ENCODE assay signal across 10 cellular contexts in the genomic region with DNA sequence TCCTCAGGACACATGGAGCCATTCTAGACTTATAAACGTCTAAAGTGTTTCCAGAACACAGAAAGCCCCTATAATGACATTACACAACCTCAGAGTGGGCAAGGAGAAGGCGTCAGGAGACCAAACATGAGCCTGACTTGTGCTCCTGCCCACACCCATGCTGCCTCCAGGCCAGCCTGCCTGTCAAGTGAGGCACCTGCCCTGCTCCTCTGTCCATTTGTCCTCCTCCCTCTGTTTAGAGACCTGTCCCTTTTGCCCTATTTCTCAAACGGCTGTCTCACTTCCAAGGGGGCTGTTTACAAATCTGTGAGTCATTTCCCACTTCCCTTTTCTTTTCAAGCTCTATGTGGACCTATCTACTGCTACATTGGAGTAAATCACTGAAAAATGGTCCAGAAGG. TPM values are rescaled to one million over a fixed set of nuclear protein-coding genes. Genes with fewer than 3 reads are reported as not detected.
A peak's percentile ranks its signal among the peaks of the same experiment; 100 is the strongest.
DNase-seq lines count a peak whose midpoint lies in the region; ATAC-seq, FAIRE-seq and TF ChIP-seq lines count a peak whose summit lies in the region.
"Had no signal": no experiment of that assay in that cellular context is flagged by ENCODE, and none has a peak within 500 bp of the region (broad histone marks: within the 10 kb centered on the region; RNA-seq: fewer than 3 reads in every experiment).

No MANE protein-coding gene starts in this region.

- 33 to 35% methylated on average over 3 of the region's 3 CpGs for WGBS in esophagus squamous epithelium, 2 donors
- WGBS in adrenal gland, 4 donors, result 51 to 58% (median 57%) methylated on average over 3 of the region's 3 CpGs

- intact Hi-C loops in Calu3 (cut with micrococcal nuclease; ENCODE audit: unreplicated experiment) (no loop called here), esophagus squamous epithelium (cut with DNase I) (no loop called here), adrenal gland (cut with DNase I) (no loop called here)

- H3K4me3 ChIP-seq in esophagus squamous epithelium (no peak overlapping the region), adrenal gland (no peak overlapping the region)
- H3K4me3 ChIP-seq: heart left ventricle had no signal

- no TSS peak for BruUV-seq in Calu3 (replicated peaks; lab: Mats Ljungman, UMichigan)

- H3K27ac ChIP-seq in esophagus squamous epithelium (no peak overlapping the region), adrenal gland (no peak overlapping the region)

- peaks cover 4 to 59% (median 4%) of the 10 kb centered on the region in 3 donors for H3K36me3 ChIP-seq in esophagus squamous epithelium
- H3K36me3 ChIP-seq in adrenal gland (replicated peaks in 1 of 2), result peaks cover 0 to 7% of the 10 kb centered on the region in 2 donors

- no peak for FAIRE-seq in frontal cortex (lab: Jason Lieb, UNC)

- ATAC-seq in GM21717 (IDR thresholded peaks at IDR 0.05; ENCODE audit: unreplicated experiment), result peak; percentile 70

- H3K9me3 Mint-ChIP-seq in Calu3 (ENCODE audit: low read depth, unreplicated experiment), result no peaks in the 10 kb centered on the region

- no peak overlapping the region for H3K27ac Mint-ChIP-seq in Calu3 (ENCODE audit: unreplicated experiment)

- TF ChIP-seq CTCF in Calu3 (IDR thresholded peaks at IDR 0.05; ENCODE audit: unreplicated experiment) (no peak), esophagus squamous epithelium (IDR thresholded peaks at IDR 0.05) (no peak), adrenal gland (IDR thresholded peaks at IDR 0.05) (no peak)

- no peaks in the 10 kb centered on the region for H3K27me3 Mint-ChIP-seq in Calu3 (ENCODE audit: unreplicated experiment)

- H3K4me1 ChIP-seq in esophagus squamous epithelium (peaks cover 3 to 64% (median 5%) of the 10 kb centered on the region in 3 donors), adrenal gland (replicated peaks in 1 of 2) (peaks cover 0 to 10% of the 10 kb centered on the region in 2 donors)

- H3K36me3 Mint-ChIP-seq in Calu3 (ENCODE audit: insufficient read depth, unreplicated experiment), result no peaks in the 10 kb centered on the region

- peaks cover 33% of the 10 kb centered on the region for H3K4me1 Mint-ChIP-seq in Calu3 (ENCODE audit: low read depth, unreplicated experiment)

- DNase-seq in Calu3 (peak; percentile 38), NCI-H69 (lab: John Stamatoyannopoulos, UW) (peak; percentile 20), globus pallidus (ENCODE audit: low spot score) (peak; percentile 11), frontal cortex (ENCODE audit: low spot score in 2 of 2) (no peak), esophagus squamous epithelium (lab: John Stamatoyannopoulos, UW) (no peak), adrenal gland (no peak), hypothalamus (lab: John Stamatoyannopoulos, UW) (no peak)
- DNase-seq: DMS153, heart left ventricle had no signal

- H3K27me3 ChIP-seq in esophagus squamous epithelium (no peaks in the 10 kb centered on the region), adrenal gland (no peaks in the 10 kb centered on the region)
- H3K27me3 ChIP-seq: heart left ventricle had no signal

- no peak overlapping the region for H3K4me3 Mint-ChIP-seq in Calu3 (ENCODE audit: low read depth, unreplicated experiment)

- TF ChIP-seq POLR2A in esophagus squamous epithelium (IDR thresholded peaks at IDR 0.05) (no peak), adrenal gland (IDR thresholded peaks at IDR 0.05) (no peak)

- H3K9me3 ChIP-seq in esophagus squamous epithelium (no peaks in the 10 kb centered on the region), adrenal gland (replicated peaks in 1 of 3) (no peaks in the 10 kb centered on the region)
- H3K9me3 ChIP-seq: heart left ventricle had no signal

- CTCF ChIA-PET in Calu3 (lab: Charles Lee), result interaction anchor here (1.0 kb wide), 2 partner anchors 22 to 255 kb away, joined by 3 read pairs; no protein-coding TSS in a partner anchor

RNA-seq across cellular contexts. Expression of a gene that starts 21.0 kb away (rescaled TPM):
- total RNA-seq in Calu3 (2022) (83.0 and 84.9 TPM in 2 replicates), frontal cortex (44.0 TPM), esophagus squamous epithelium (10 to 100 TPM; 64.6 to 93.8 (median 73.0) TPM), adrenal gland (100 to 1,000 TPM in 4 of 8 donors, 10 to 100 TPM in 4; 80.1 to 143 (median 99.2) TPM)
- polyA plus RNA-seq in adrenal gland, result 100 to 1,000 TPM in 1 of 3 donors, 10 to 100 TPM in 2; 30.1 to 148 (median 34.7) TPM

RNA-seq across cellular contexts. Expression of a gene that starts 21.1 kb away (rescaled TPM):
- total RNA-seq in Calu3 (2022), result 44.1 and 50.1 TPM in 2 replicates
- total RNA-seq in frontal cortex, result 27.3 TPM
- total RNA-seq in esophagus squamous epithelium, result 10 to 100 TPM; 28.8 to 59.9 (median 47.6) TPM
- total RNA-seq in adrenal gland, result 100 to 1,000 TPM in 4 of 8 donors, 10 to 100 TPM in 4; 72.9 to 214 (median 97.7) TPM
- polyA plus RNA-seq in adrenal gland, result 10 to 100 TPM; 68.9 to 80.2 (median 73.4) TPM

Comparison
In these comparisons a context has a peak if more than half of its experiments do, and no peak if none do; other contexts are left out.
1. DNase-seq: peak in Calu3 (single experiment), NCI-H69 (single experiment) and globus pallidus (single experiment); none in frontal cortex (0 of 2), esophagus squamous epithelium (single experiment), adrenal gland (0 of 7) and hypothalamus (0 of 51).